In genomic region chr2:167966937-167967913, GRCh38 we compare ENCODE assay signal across 26 cellular contexts.
DNase-seq lines count a peak whose midpoint lies in the region; ATAC-seq and TF ChIP-seq lines count a peak whose summit lies in the region.
"Had no signal": no experiment of that assay in that cellular context is flagged by ENCODE, and none has a peak within 500 bp of the region (broad histone marks: within the 10 kb centered on the region; RNA-seq: fewer than 3 reads in every experiment).

No MANE protein-coding gene starts in this region.

- CTCF ChIA-PET in mammary epithelial cell (lab: Charles Lee; ENCODE audit: low non-redundant PET): no interaction called here

- H3K36me3 ChIP-seq in subcutaneous abdominal adipose tissue (ENCODE audit: control insufficient read depth in 5 of 5, insufficient read depth in 5 of 5, low read length in 5 of 5): peaks cover 0 to 5% (median 0%) of the 10 kb centered on the region in 5 donors
- no peaks in the 10 kb centered on the region for H3K36me3 ChIP-seq in mammary epithelial cell (ENCODE audit: insufficient read depth, low read length)

- no peak overlapping the region for H3K4me3 Mint-ChIP-seq in nephron progenitor cell
- H3K4me3 Mint-ChIP-seq: activated naive CD4-positive, alpha-beta T cell treated with anti-CD3 and anti-CD28 coated beads, Interleukin-2, amount 50 U/mL, for 24 hours; activated T-cell treated with anti-CD3 and anti-CD28 coated beads, Interleukin-2, amount 50 U/mL, for 72 hours; CD8-positive, alpha-beta memory T cell had no signal

- peaks cover 53% of the 10 kb centered on the region for H3K4me1 Mint-ChIP-seq in nephron progenitor cell
- H3K4me1 Mint-ChIP-seq: activated naive CD4-positive, alpha-beta T cell treated with anti-CD3 and anti-CD28 coated beads, Interleukin-2, amount 50 U/mL, for 24 hours had no signal

- no peaks in the 10 kb centered on the region for H4K20me1 ChIP-seq in mammary epithelial cell (ENCODE audit: insufficient read depth, low read length)

- peaks cover 40% of the 10 kb centered on the region for H3K36me3 Mint-ChIP-seq in nephron progenitor cell (ENCODE audit: low read depth)

- peak overlapping the region in 1 of 5 donors; percentile 22 for H3K9ac ChIP-seq in subcutaneous abdominal adipose tissue (ENCODE audit: low read length in 5 of 5)
- no peak overlapping the region for H3K9ac ChIP-seq in mammary epithelial cell (ENCODE audit: insufficient read depth, low read length)

- H3K4me1 ChIP-seq in subcutaneous abdominal adipose tissue (ENCODE audit: control insufficient read depth in 5 of 5, insufficient read depth in 5 of 5, low read length in 5 of 5): peaks cover 0 to 19% (median 15%) of the 10 kb centered on the region in 5 donors
- H3K4me1 ChIP-seq in mammary epithelial cell (ENCODE audit: insufficient read depth, low read length): no peaks in the 10 kb centered on the region
- H3K4me1 ChIP-seq: tibial artery had no signal

- 76% methylated on average over 9 of the region's 9 CpGs for WGBS in mammary epithelial cell (ENCODE audit: low coverage, missing lambda C conversion rate)

- H3K27ac Mint-ChIP-seq in nephron progenitor cell: peak overlapping the region; percentile 92
- H3K27ac Mint-ChIP-seq: activated naive CD4-positive, alpha-beta T cell treated with anti-CD3 and anti-CD28 coated beads, Interleukin-2, amount 50 U/mL, for 24 hours had no signal

- H3K27ac ChIP-seq in subcutaneous abdominal adipose tissue (ENCODE audit: low read depth, low read length) (peak overlapping the region; percentile 22), mammary epithelial cell (ENCODE audit: insufficient read depth, low read depth, low read length) (no peak overlapping the region)
- H3K27ac ChIP-seq: tibial artery had no signal

- no peaks in the 10 kb centered on the region for H3K79me2 ChIP-seq in mammary epithelial cell (ENCODE audit: insufficient read depth, low read length)

- intact Hi-C loops in mammary epithelial cell (cut with micrococcal nuclease): no loop called here

- H3K4me3 ChIP-seq in fibroblast of the aortic adventitia (ENCODE audit: low read depth, low read length) (no peak overlapping the region), subcutaneous abdominal adipose tissue (ENCODE audit: low read depth in 1 of 5, low read length in 5 of 5) (no peak overlapping the region), mammary epithelial cell (replicated peaks in 1 of 3; ENCODE audit: insufficient read depth in 1 of 3, low read depth in 2 of 3, low read length in 3 of 3) (no peak overlapping the region)
- H3K4me3 ChIP-seq: tibial artery had no signal

- H3K9me3 Mint-ChIP-seq in nephron progenitor cell: peaks cover 37% of the 10 kb centered on the region
- H3K9me3 Mint-ChIP-seq: activated naive CD4-positive, alpha-beta T cell treated with anti-CD3 and anti-CD28 coated beads, Interleukin-2, amount 50 U/mL, for 24 hours; activated T-cell treated with anti-CD3 and anti-CD28 coated beads, Interleukin-2, amount 50 U/mL, for 72 hours had no signal

- peak; percentile 38 for DNase-seq in NCI-H82 (lab: John Stamatoyannopoulos, UW)
- DNase-seq in NCI-H82 treated with DMSO at 0.1 percent for 48 hours (lab: John Stamatoyannopoulos, UW; ENCODE audit: unreplicated experiment): no peak
- DNase-seq in fibroblast of the aortic adventitia (ENCODE audit: low read depth): peak; percentile 30
- no peak for DNase-seq in nephron progenitor cell
- DNase-seq in mammary epithelial cell: no peak
- DNase-seq in DMS114 treated with DMSO at 0.1 percent for 48 hours (lab: John Stamatoyannopoulos, UW; ENCODE audit: unreplicated experiment): no peak
- DNase-seq: 8988T; activated CD4-positive, alpha-beta T cell treated with anti-CD3 and anti-CD28 coated beads for 1 hour; activated T-cell treated with anti-CD3 and anti-CD28 coated beads, Interleukin-2, amount 50 U/mL, for 72 hours; AML-193; aorta; caudate nucleus; CD8-positive, alpha-beta memory T cell; DMS53; GF-D8; KG1; NCI-H146; NCI-H774; occipital lobe; right cardiac atrium; SW 1271; tibial artery had no signal

- in situ Hi-C loops in mammary epithelial cell (cut with MboI; ENCODE audit: low sequenced_read_pairs in 2 of 2): loop anchor here in 1 of 2 donors (10.0 kb wide), 1 partner anchor 148 kb away; no protein-coding TSS in a partner anchor

- H2AFZ ChIP-seq in mammary epithelial cell (ENCODE audit: low read depth, low read length): no peak overlapping the region

- no TSS peak for BruUV-seq in mammary epithelial cell (replicated peaks; lab: Mats Ljungman, UMichigan)

- TF ChIP-seq CTCF in fibroblast of the aortic adventitia (IDR thresholded peaks at IDR 0.05; ENCODE audit: insufficient read depth, low read length) (no peak), nephron progenitor cell (IDR thresholded peaks at IDR 0.05) (no peak), mammary epithelial cell (conservative IDR thresholded peaks at IDR 0.05 in 1 of 2, IDR thresholded peaks at IDR 0.05 in 1 of 2; ENCODE audit: extremely low read depth in 1 of 2, insufficient read depth in 1 of 2, low read depth in 1 of 2, low read length in 2 of 2) (no peak)

- no peaks in the 10 kb centered on the region for H3K27me3 Mint-ChIP-seq in nephron progenitor cell (ENCODE audit: low read depth, poor library complexity)
- H3K27me3 Mint-ChIP-seq: activated naive CD4-positive, alpha-beta T cell treated with anti-CD3 and anti-CD28 coated beads, Interleukin-2, amount 50 U/mL, for 24 hours; CD8-positive, alpha-beta memory T cell had no signal

- peaks cover 0 to 1% (median 0%) of the 10 kb centered on the region in 5 donors for H3K9me3 ChIP-seq in subcutaneous abdominal adipose tissue (ENCODE audit: control insufficient read depth in 5 of 5, low read length in 5 of 5)
- no peaks in the 10 kb centered on the region for H3K9me3 ChIP-seq in mammary epithelial cell (replicated peaks; ENCODE audit: insufficient read depth, low read length)
- H3K9me3 ChIP-seq: tibial artery had no signal

- no peaks in the 10 kb centered on the region for H3K27me3 ChIP-seq in subcutaneous abdominal adipose tissue (ENCODE audit: control insufficient read depth in 5 of 5, insufficient read depth in 4 of 5, low read length in 5 of 5)
- no peaks in the 10 kb centered on the region for H3K27me3 ChIP-seq in mammary epithelial cell (ENCODE audit: insufficient read depth, low read length)
- H3K27me3 ChIP-seq: tibial artery had no signal

- no peak for ATAC-seq in GM18502 (IDR thresholded peaks at IDR 0.05; ENCODE audit: poor library complexity, unreplicated experiment)
- ATAC-seq: activated T-cell treated with anti-CD3 and anti-CD28 coated beads, Interleukin-2, amount 50 U/mL, for 72 hours; Right ventricle myocardium inferior had no signal

- dilution Hi-C loops in mammary epithelial cell (cut with HindIII; ENCODE audit: low sequenced_read_pairs): no loop called here

- H3K4me2 ChIP-seq in mammary epithelial cell (ENCODE audit: insufficient read depth, low read depth, low read length): no peak overlapping the region

Comparison
In these comparisons a context has a peak if more than half of its experiments do, and no peak if none do; other contexts are left out.
1. DNase-seq: peak in NCI-H82 (single experiment) and fibroblast of the aortic adventitia (single experiment); none in NCI-H82 treated with DMSO at 0.1 percent for 48 hours (single experiment), nephron progenitor cell (single experiment), mammary epithelial cell (single experiment) and DMS114 treated with DMSO at 0.1 percent for 48 hours (single experiment).